Comparison of ENCODE assay signal across 1 cellular context in the genomic region with DNA sequence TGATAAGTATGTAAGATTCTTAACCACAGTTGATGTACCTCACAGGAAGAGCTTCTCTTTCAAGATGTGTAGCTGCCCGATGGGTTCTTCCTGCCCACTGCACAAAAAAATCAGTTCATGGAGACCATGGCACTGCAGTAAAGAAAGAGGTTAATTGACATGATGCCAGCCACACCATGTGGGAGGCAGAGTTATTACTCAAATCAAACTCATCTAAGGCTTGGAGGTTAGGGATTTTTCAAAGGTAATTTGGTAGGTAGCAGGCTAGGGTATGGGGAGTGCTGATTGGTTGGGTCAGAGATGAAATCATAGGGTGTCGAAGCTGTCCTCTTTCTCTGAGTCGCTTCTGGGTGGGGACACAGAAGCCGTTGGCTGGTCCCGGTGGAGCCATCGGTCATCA.
TF ChIP-seq lines count a peak whose summit lies in the region.

No MANE protein-coding gene starts in this region.

TF ChIP-seq in HepG2, 621 proteins besides CTCF, POLR2A, EP300 and RAD21:
- TF ChIP-seq ZNF253 (CRISPR knock-in tag; IDR thresholded peaks at IDR 0.05; ENCODE audit: borderline replicate concordance), result no peak
- TF ChIP-seq ZNF207 (IDR thresholded peaks at IDR 0.05; ENCODE audit: borderline replicate concordance), result no peak
